Comparison of ENCODE assay signal across 16 cellular contexts in genomic region chr2:128326296-128326790, GRCh38.
"Had no signal": no experiment of that assay in that cellular context is flagged by ENCODE, and none has a peak within 500 bp of the region (broad histone marks: within the 10 kb centered on the region; RNA-seq: fewer than 3 reads in every experiment).

No MANE protein-coding gene starts in this region.

- H3K9me3 ChIP-seq: breast epithelium, lower lobe of right lung, pancreas, SK-N-SH had no signal

- FAIRE-seq: pancreas had no signal

- H3K27ac ChIP-seq: lower lobe of right lung had no signal

- H3K27me3 ChIP-seq: breast epithelium, pancreas, tibial nerve had no signal

- H3K27me3 Mint-ChIP-seq: activated B cell treated with CpG ODN at 0.5 μM for 24 hours had no signal

- H3K9ac ChIP-seq: SK-N-SH had no signal

- ATAC-seq: activated CD8-positive, alpha-beta T cell treated with anti-CD3 and anti-CD28 coated beads, Interleukin-2, amount 10 ng/mL, durations not matched to agents 7 days and 5 days; activated naive CD8-positive, alpha-beta T cell treated with anti-CD3 and anti-CD28 coated beads, Interleukin-2, amount 50 U/mL, for 24 hours; activated T-cell treated with anti-CD3 and anti-CD28 coated beads, Interleukin-2, amount 50 U/mL, for 4 hours; esophagus mucosa; lower lobe of right lung had no signal

- H3K36me3 ChIP-seq: breast epithelium, lower lobe of right lung, pancreas, tibial nerve had no signal

- H3K27ac Mint-ChIP-seq: activated B cell treated with CpG ODN at 0.5 μM for 24 hours; activated CD8-positive, alpha-beta T cell treated with anti-CD3 and anti-CD28 coated beads, Interleukin-2, amount 10 ng/mL, durations not matched to agents 7 days and 5 days; activated naive CD4-positive, alpha-beta T cell treated with anti-CD3 and anti-CD28 coated beads, Interleukin-2, amount 10 ng/mL, durations not matched to agents 7 days and 5 days; activated naive CD8-positive, alpha-beta T cell treated with anti-CD3 and anti-CD28 coated beads, Interleukin-2, amount 50 U/mL, for 24 hours had no signal

- H3K4me2 ChIP-seq: SK-N-SH had no signal

- H3K4me3 Mint-ChIP-seq: activated B cell treated with CpG ODN at 0.5 μM for 24 hours; activated CD8-positive, alpha-beta T cell treated with anti-CD3 and anti-CD28 coated beads, Interleukin-2, amount 10 ng/mL, durations not matched to agents 7 days and 5 days; activated naive CD4-positive, alpha-beta T cell treated with anti-CD3 and anti-CD28 coated beads, Interleukin-2, amount 10 ng/mL, durations not matched to agents 7 days and 5 days; activated naive CD8-positive, alpha-beta T cell treated with anti-CD3 and anti-CD28 coated beads, Interleukin-2, amount 50 U/mL, for 24 hours; activated T-cell treated with anti-CD3 and anti-CD28 coated beads, Interleukin-2, amount 50 U/mL, for 4 hours had no signal

- DNase-seq: activated B cell treated with CpG ODN at 0.5 μM for 24 hours; activated CD4-positive, alpha-beta T cell treated with anti-CD3 and anti-CD28 coated beads for 48 hours; activated CD8-positive, alpha-beta memory T cell treated with anti-CD3 and anti-CD28 coated beads, Interleukin-2, amount 50 U/mL, for 4 hours; activated CD8-positive, alpha-beta T cell treated with anti-CD3 and anti-CD28 coated beads, Interleukin-2, amount 10 ng/mL, durations not matched to agents 7 days and 5 days; activated naive CD4-positive, alpha-beta T cell treated with anti-CD3 and anti-CD28 coated beads, Interleukin-2, amount 10 ng/mL, durations not matched to agents 7 days and 5 days; activated naive CD8-positive, alpha-beta T cell treated with anti-CD3 and anti-CD28 coated beads, Interleukin-2, amount 50 U/mL, for 24 hours; activated T-cell treated with anti-CD3 and anti-CD28 coated beads, Interleukin-2, amount 50 U/mL, for 4 hours; anterior cingulate cortex; effector CD4-positive, alpha-beta T cell; lower lobe of right lung; stimulated activated naive CD4-positive, alpha-beta T cell had no signal

- H3K36me3 Mint-ChIP-seq: activated naive CD4-positive, alpha-beta T cell treated with anti-CD3 and anti-CD28 coated beads, Interleukin-2, amount 10 ng/mL, durations not matched to agents 7 days and 5 days had no signal

- H3K4me3 ChIP-seq: breast epithelium, lower lobe of right lung, pancreas, tibial nerve had no signal
